In the genomic region with DNA sequence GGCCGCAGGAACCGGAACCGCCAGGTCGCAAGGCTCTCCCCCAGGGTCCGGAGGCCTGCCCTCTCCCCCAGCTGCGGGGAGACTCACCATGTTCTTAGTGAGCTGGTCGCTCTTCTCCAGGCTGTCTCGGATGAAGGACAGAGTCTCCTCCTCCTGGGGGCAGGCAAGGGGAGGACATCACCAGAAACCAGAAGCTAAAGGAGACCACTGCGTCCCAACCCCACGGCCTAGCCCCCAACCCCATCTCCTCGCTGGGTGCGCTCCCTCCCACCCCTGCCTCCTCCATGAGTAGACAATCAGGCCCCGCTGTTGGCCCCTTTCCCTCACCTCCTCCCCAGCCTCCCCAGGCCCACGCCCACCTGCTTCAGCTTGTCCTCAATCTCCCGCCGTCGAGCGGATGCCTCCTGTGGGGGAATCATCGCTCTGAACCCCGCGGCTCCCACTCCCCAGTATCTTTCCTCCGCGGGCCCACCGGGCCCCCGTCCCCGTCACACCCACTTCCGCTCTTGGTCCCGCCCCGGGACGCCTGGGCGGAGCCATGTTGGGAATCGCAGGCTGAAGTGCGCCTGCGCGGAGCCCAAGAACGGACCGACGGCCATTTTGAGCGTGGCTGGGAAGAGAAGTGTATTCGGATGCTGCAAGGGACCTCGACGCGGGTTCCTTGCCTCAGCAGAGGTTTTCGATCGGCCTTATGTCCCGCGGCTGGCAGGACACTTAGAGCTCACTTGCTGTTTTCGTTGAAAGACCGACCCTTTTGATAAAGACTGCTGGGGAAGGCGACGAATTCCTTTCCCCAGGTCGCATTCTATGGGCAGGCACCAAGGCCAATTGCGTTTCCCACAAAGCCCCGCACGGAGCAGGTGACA, we compare ENCODE assay signal across 8 cellular contexts. TPM values are rescaled to one million over a fixed set of nuclear protein-coding genes. Genes with fewer than 3 reads are reported as not detected.
A peak's percentile ranks its signal among the peaks of the same experiment; 100 is the strongest.
DNase-seq lines count a peak whose midpoint lies in the region; ATAC-seq and TF ChIP-seq lines count a peak whose summit lies in the region.

EXOC7 (minus strand) TSS at position 514 of the 866 bp plus-strand sequence; CDS start at position 419, 95 bp downstream.

- TF ChIP-seq CTCF in RWPE2 (IDR thresholded peaks at IDR 0.05; ENCODE audit: poor library complexity, severe bottlenecking) (no peak), fibroblast of pulmonary artery (IDR thresholded peaks at IDR 0.05; ENCODE audit: low read length, missing control alignments) (no peak), nephron progenitor cell (IDR thresholded peaks at IDR 0.05) (no peak)

- ATAC-seq in GM21786 (IDR thresholded peaks at IDR 0.05; ENCODE audit: unreplicated experiment), result peak; percentile 80
- peak; percentile 83 for ATAC-seq in RWPE2 (ENCODE audit: low read depth)

- peaks cover 6% of the 10 kb centered on the region for H3K4me1 ChIP-seq in RWPE2 (ENCODE audit: insufficient read depth, poor library complexity, severe bottlenecking)

- peak within 1 kb of the TSS; percentile 96 for H3K4me3 Mint-ChIP-seq in activated T-helper 2 cell treated with anti-CD3 and anti-CD28 coated beads, Interferon-gamma antibody, Interleukin-2, Interleukin-4, amounts not matched to agents 10 μg/mL and 5 μg/mL and 100 μg/mL, durations not matched to agents 14 hours and 24 hours and 36 hours (ENCODE audit: low read depth)
- H3K4me3 Mint-ChIP-seq in nephron progenitor cell, result peak within 1 kb of the TSS; percentile 92
- peak within 1 kb of the TSS; percentile 97 for H3K4me3 Mint-ChIP-seq in stimulated activated naive CD8-positive, alpha-beta T cell treated with anti-CD3 and anti-CD28 coated beads, Interleukin-15, Interleukin-2, amounts not matched to agents 100 ng/mL and 50 ng/mL, for 24 hours

- H3K27me3 ChIP-seq in RWPE2 (ENCODE audit: insufficient read depth, poor library complexity, severe bottlenecking), result no peaks in the 10 kb centered on the region

- peak within 1 kb of the TSS; percentile 93 for H3K27ac Mint-ChIP-seq in activated T-helper 2 cell treated with anti-CD3 and anti-CD28 coated beads, Interferon-gamma antibody, Interleukin-2, Interleukin-4, amounts not matched to agents 10 μg/mL and 5 μg/mL and 100 μg/mL, durations not matched to agents 14 hours and 24 hours and 36 hours
- H3K27ac Mint-ChIP-seq in nephron progenitor cell, result peak within 1 kb of the TSS; percentile 78
- H3K27ac Mint-ChIP-seq in stimulated activated naive CD8-positive, alpha-beta T cell treated with anti-CD3 and anti-CD28 coated beads, Interleukin-15, Interleukin-2, amounts not matched to agents 100 ng/mL and 50 ng/mL, for 24 hours, result peak within 1 kb of the TSS; percentile 95

- no peaks in the 10 kb centered on the region for H3K9me3 Mint-ChIP-seq in activated T-helper 2 cell treated with anti-CD3 and anti-CD28 coated beads, Interferon-gamma antibody, Interleukin-2, Interleukin-4, amounts not matched to agents 10 μg/mL and 5 μg/mL and 100 μg/mL, durations not matched to agents 14 hours and 24 hours and 36 hours
- no peaks in the 10 kb centered on the region for H3K9me3 Mint-ChIP-seq in nephron progenitor cell
- no peaks in the 10 kb centered on the region for H3K9me3 Mint-ChIP-seq in stimulated activated naive CD8-positive, alpha-beta T cell treated with anti-CD3 and anti-CD28 coated beads, Interleukin-15, Interleukin-2, amounts not matched to agents 100 ng/mL and 50 ng/mL, for 24 hours

- peak within 1 kb of the TSS; percentile 24 for H3K27ac ChIP-seq in RWPE2 (ENCODE audit: poor library complexity, severe bottlenecking)

- H3K27me3 Mint-ChIP-seq in activated T-helper 2 cell treated with anti-CD3 and anti-CD28 coated beads, Interferon-gamma antibody, Interleukin-2, Interleukin-4, amounts not matched to agents 10 μg/mL and 5 μg/mL and 100 μg/mL, durations not matched to agents 14 hours and 24 hours and 36 hours (ENCODE audit: low read depth), result no peaks in the 10 kb centered on the region
- peaks cover 3% of the 10 kb centered on the region for H3K27me3 Mint-ChIP-seq in nephron progenitor cell (ENCODE audit: low read depth, poor library complexity)
- H3K27me3 Mint-ChIP-seq in stimulated activated naive CD8-positive, alpha-beta T cell treated with anti-CD3 and anti-CD28 coated beads, Interleukin-15, Interleukin-2, amounts not matched to agents 100 ng/mL and 50 ng/mL, for 24 hours, result no peaks in the 10 kb centered on the region

- intact Hi-C loops in activated T-helper 2 cell treated with anti-CD3 and anti-CD28 coated beads, Interferon-gamma antibody, Interleukin-2, Interleukin-4, amounts not matched to agents 10 μg/mL and 5 μg/mL and 100 μg/mL, durations not matched to agents 14 hours and 24 hours and 36 hours (cut with micrococcal nuclease), result loop anchor here (2.0 to 10.0 kb wide), 2 partner anchors 31 to 199 kb away; partner anchors contain the start of genes MRPL38 and SRP68

- peaks cover 38% of the 10 kb centered on the region for H3K36me3 ChIP-seq in RWPE2 (ENCODE audit: low read depth)

- peak; percentile 98 for DNase-seq in DMS 273 (lab: John Stamatoyannopoulos, UW; ENCODE audit: unreplicated experiment)
- peak; percentile 97 for DNase-seq in LoVo (ENCODE audit: low spot score)
- peak; percentile 84 for DNase-seq in RWPE2 (ENCODE audit: low spot score)
- DNase-seq in activated T-helper 2 cell treated with anti-CD3 and anti-CD28 coated beads, Interferon-gamma antibody, Interleukin-2, Interleukin-4, amounts not matched to agents 10 μg/mL and 5 μg/mL and 100 μg/mL, durations not matched to agents 14 hours and 24 hours and 36 hours (ENCODE audit: low spot score), result peak; percentile 91
- DNase-seq in fibroblast of pulmonary artery (ENCODE audit: low read depth), result peak; percentile 91
- peak; percentile 94 for DNase-seq in nephron progenitor cell

- H3K9me3 ChIP-seq in RWPE2 (ENCODE audit: severe bottlenecking), result no peaks in the 10 kb centered on the region

- peaks cover 10% of the 10 kb centered on the region for H3K4me1 Mint-ChIP-seq in activated T-helper 2 cell treated with anti-CD3 and anti-CD28 coated beads, Interferon-gamma antibody, Interleukin-2, Interleukin-4, amounts not matched to agents 10 μg/mL and 5 μg/mL and 100 μg/mL, durations not matched to agents 14 hours and 24 hours and 36 hours (ENCODE audit: low read depth)
- peaks cover 12% of the 10 kb centered on the region for H3K4me1 Mint-ChIP-seq in nephron progenitor cell
- peaks cover 34% of the 10 kb centered on the region for H3K4me1 Mint-ChIP-seq in stimulated activated naive CD8-positive, alpha-beta T cell treated with anti-CD3 and anti-CD28 coated beads, Interleukin-15, Interleukin-2, amounts not matched to agents 100 ng/mL and 50 ng/mL, for 24 hours (ENCODE audit: low read depth)

- H3K36me3 Mint-ChIP-seq in activated T-helper 2 cell treated with anti-CD3 and anti-CD28 coated beads, Interferon-gamma antibody, Interleukin-2, Interleukin-4, amounts not matched to agents 10 μg/mL and 5 μg/mL and 100 μg/mL, durations not matched to agents 14 hours and 24 hours and 36 hours (ENCODE audit: low read depth), result peaks cover 30% of the 10 kb centered on the region
- H3K36me3 Mint-ChIP-seq in nephron progenitor cell (ENCODE audit: low read depth), result peaks cover 31% of the 10 kb centered on the region
- H3K36me3 Mint-ChIP-seq in stimulated activated naive CD8-positive, alpha-beta T cell treated with anti-CD3 and anti-CD28 coated beads, Interleukin-15, Interleukin-2, amounts not matched to agents 100 ng/mL and 50 ng/mL, for 24 hours (ENCODE audit: low read depth), result peaks cover 23% of the 10 kb centered on the region

- H3K4me3 ChIP-seq in RWPE2 (ENCODE audit: severe bottlenecking), result peak within 1 kb of the TSS; percentile 73
- peak within 1 kb of the TSS; percentile 86 for H3K4me3 ChIP-seq in fibroblast of pulmonary artery (replicated peaks; ENCODE audit: low read depth, low read length)

RNA-seq across cellular contexts. Expression of gene EXOC7, which starts in this region (rescaled TPM):
- 103 and 110 TPM in 2 replicates for total RNA-seq in activated T-helper 2 cell treated with anti-CD3 and anti-CD28 coated beads, Interferon-gamma antibody, Interleukin-2, Interleukin-4, amounts not matched to agents 10 μg/mL and 5 μg/mL and 100 μg/mL, durations not matched to agents 14 hours and 24 hours and 36 hours

Comparison
In these comparisons a context has a peak if more than half of its experiments do, and no peak if none do; other contexts are left out.
1. Peak in every context shown above with its lines: DNase-seq, ATAC-seq, H3K4me3 ChIP-seq and H3K27ac ChIP-seq.